10 cellular contexts compared by ENCODE assay signal in the genomic region with DNA sequence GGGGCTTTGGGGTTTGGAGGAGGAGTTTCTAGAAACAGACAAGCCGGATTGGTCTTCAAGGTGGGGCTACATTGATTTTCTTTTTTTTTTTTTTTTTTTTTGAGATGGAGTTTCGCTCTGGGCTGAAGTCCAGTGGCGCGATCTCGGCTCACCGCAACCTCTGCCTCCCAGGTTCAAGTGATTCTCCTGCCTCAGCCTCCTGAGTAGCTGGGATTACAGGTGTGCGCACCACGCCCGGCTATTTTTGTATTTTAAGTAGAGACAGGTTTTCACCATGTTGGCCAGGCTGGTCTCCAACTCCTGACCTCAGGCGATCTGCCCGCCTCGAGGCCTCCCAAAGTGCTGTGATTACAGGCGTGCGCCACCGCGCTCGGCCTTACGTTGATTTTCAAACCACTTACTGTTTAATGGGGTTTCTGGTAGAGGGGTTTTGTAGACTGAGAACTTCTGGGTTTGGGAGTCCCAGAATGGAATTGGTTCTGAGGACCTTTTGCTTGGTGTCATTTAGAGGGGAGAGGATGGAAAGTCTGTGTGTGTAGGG. TPM values are rescaled to one million over a fixed set of nuclear protein-coding genes. Genes with fewer than 3 reads are reported as not detected.
DNase-seq lines count a peak whose midpoint lies in the region; ATAC-seq and TF ChIP-seq lines count a peak whose summit lies in the region.
"Not testable (repeated sequence)": the region's sequence is repeated elsewhere in the genome, so short reads cannot be mapped to it uniquely, and the experiment has no call there.
"Had no signal": no experiment of that assay in that cellular context is flagged by ENCODE, and none has a peak within 500 bp of the region (broad histone marks: within the 10 kb centered on the region; RNA-seq: fewer than 3 reads in every experiment).

No MANE protein-coding gene starts in this region.

- DNase-seq in CD8-positive, alpha-beta memory T cell; activated naive CD4-positive, alpha-beta T cell treated with anti-CD3 and anti-CD28 coated beads, Interleukin-2, amount 10 ng/mL, durations not matched to agents 7 days and 5 days; esophagus squamous epithelium (lab: John Stamatoyannopoulos, UW); naive thymus-derived CD8-positive, alpha-beta T cell; thoracic aorta (ENCODE audit: low spot score): not testable (repeated sequence)

- not testable (repeated sequence) for H3K9me3 ChIP-seq in CD8-positive, alpha-beta memory T cell (ENCODE audit: low read length); esophagus squamous epithelium; thoracic aorta

- H3K27me3 Mint-ChIP-seq in CD8-positive, alpha-beta memory T cell; T-helper 1 cell treated with Interleukin-12 subunit alpha and Interleukin-12 subunit beta and Interleukin-4 antibody, amounts not matched to agents 30 μg/mL and 1 μg/mL, for 36 hours (ENCODE audit: low read depth); activated naive CD4-positive, alpha-beta T cell treated with anti-CD3 and anti-CD28 coated beads, Interleukin-2, amount 10 ng/mL, durations not matched to agents 7 days and 5 days; naive thymus-derived CD8-positive, alpha-beta T cell: not testable (repeated sequence)

- intact Hi-C loops in esophagus squamous epithelium (cut with DNase I): loop anchor here (5.0 kb wide), 1 partner anchor 59 kb away; no protein-coding TSS in a partner anchor

- ATAC-seq in naive thymus-derived CD8-positive, alpha-beta T cell; thoracic aorta (ENCODE audit: insufficient number of reproducible peaks, low FRiP score, low read depth): not testable (repeated sequence)

- POLR2A ChIA-PET in CD8-positive, alpha-beta memory T cell (lab: Charles Lee): not testable (repeated sequence)
- POLR2A ChIA-PET in naive thymus-derived CD8-positive, alpha-beta T cell (lab: Charles Lee): interaction anchor here (0.7 kb wide), 2 partner anchors 13 to 399 kb away, joined by 3 to 4 read pairs; no protein-coding TSS in a partner anchor

- H3K27ac Mint-ChIP-seq in CD8-positive, alpha-beta memory T cell: peak overlapping the region in 5 of 8 donors; percentile 23 to 76 (median 47)
- H3K27ac Mint-ChIP-seq in T-helper 1 cell treated with Interleukin-12 subunit alpha and Interleukin-12 subunit beta and Interleukin-4 antibody, amounts not matched to agents 30 μg/mL and 1 μg/mL, for 36 hours: not testable (repeated sequence)
- peak overlapping the region; percentile 42 for H3K27ac Mint-ChIP-seq in activated naive CD4-positive, alpha-beta T cell treated with anti-CD3 and anti-CD28 coated beads, Interleukin-2, amount 10 ng/mL, durations not matched to agents 7 days and 5 days
- peak overlapping the region in 8 of 10 donors; percentile 19 to 80 (median 38) for H3K27ac Mint-ChIP-seq in naive thymus-derived CD8-positive, alpha-beta T cell

- not testable (repeated sequence) for H3K36me3 ChIP-seq in CD8-positive, alpha-beta memory T cell (ENCODE audit: insufficient read depth, low read length)
- H3K36me3 ChIP-seq in esophagus squamous epithelium (peaks cover 0 to 46% (median 0%) of the 10 kb centered on the region in 3 donors), thoracic aorta (peaks cover 11% of the 10 kb centered on the region)

- peaks cover 25% of the 10 kb centered on the region for H3K4me1 ChIP-seq in CD8-positive, alpha-beta memory T cell (ENCODE audit: insufficient read depth, low read length)
- H3K4me1 ChIP-seq in esophagus squamous epithelium: peaks cover 11 to 76% (median 23%) of the 10 kb centered on the region in 3 donors
- peaks cover 3 to 27% of the 10 kb centered on the region in 2 donors for H3K4me1 ChIP-seq in thoracic aorta (ENCODE audit: control insufficient read depth in 1 of 2, low read depth in 2 of 2)

- CTCF ChIA-PET in CD8-positive, alpha-beta memory T cell (lab: Charles Lee); activated naive CD4-positive, alpha-beta T cell treated with anti-CD3 and anti-CD28 coated beads, Interleukin-2, amount 10 ng/mL, durations not matched to agents 7 days and 5 days (lab: Charles Lee): not testable (repeated sequence)

- H3K4me3 ChIP-seq in CD8-positive, alpha-beta memory T cell (ENCODE audit: low read length): not testable (repeated sequence)
- H3K4me3 ChIP-seq in esophagus squamous epithelium (peak overlapping the region in 1 of 4 donors; percentile 100), thoracic aorta (peak overlapping the region; percentile 91)

- TF ChIP-seq POLR2A in esophagus squamous epithelium (IDR thresholded peaks at IDR 0.05): not testable (repeated sequence)

- H3K9me3 Mint-ChIP-seq in CD8-positive, alpha-beta memory T cell; T-helper 1 cell treated with Interleukin-12 subunit alpha and Interleukin-12 subunit beta and Interleukin-4 antibody, amounts not matched to agents 30 μg/mL and 1 μg/mL, for 36 hours; activated naive CD4-positive, alpha-beta T cell treated with anti-CD3 and anti-CD28 coated beads, Interleukin-2, amount 10 ng/mL, durations not matched to agents 7 days and 5 days; naive thymus-derived CD8-positive, alpha-beta T cell: not testable (repeated sequence)

- TF ChIP-seq CTCF in esophagus squamous epithelium (IDR thresholded peaks at IDR 0.05); thoracic aorta (IDR thresholded peaks at IDR 0.05): not testable (repeated sequence)

- WGBS in esophagus squamous epithelium, 2 donors: 87 to 93% methylated on average over 10 to 16 of the region's 18 CpGs

- peak overlapping the region; percentile 34 to 90 (median 89) for H3K4me3 Mint-ChIP-seq in CD8-positive, alpha-beta memory T cell
- peak overlapping the region; percentile 44 for H3K4me3 Mint-ChIP-seq in T-helper 1 cell treated with Interleukin-12 subunit alpha and Interleukin-12 subunit beta and Interleukin-4 antibody, amounts not matched to agents 30 μg/mL and 1 μg/mL, for 36 hours
- H3K4me3 Mint-ChIP-seq in activated naive CD4-positive, alpha-beta T cell treated with anti-CD3 and anti-CD28 coated beads, Interleukin-2, amount 10 ng/mL, durations not matched to agents 7 days and 5 days: peak overlapping the region; percentile 95
- H3K4me3 Mint-ChIP-seq in naive thymus-derived CD8-positive, alpha-beta T cell: peak overlapping the region; percentile 25 to 94 (median 66)

- not testable (repeated sequence) for H3K27ac ChIP-seq in CD8-positive, alpha-beta memory T cell (ENCODE audit: low read depth, low read length); thoracic aorta
- H3K27ac ChIP-seq in esophagus squamous epithelium: peak overlapping the region; percentile 26 to 98 (median 96)

- H3K36me3 Mint-ChIP-seq in CD8-positive, alpha-beta memory T cell: peaks cover 0 to 52% (median 0%) of the 10 kb centered on the region in 3 donors
- H3K36me3 Mint-ChIP-seq in T-helper 1 cell treated with Interleukin-12 subunit alpha and Interleukin-12 subunit beta and Interleukin-4 antibody, amounts not matched to agents 30 μg/mL and 1 μg/mL, for 36 hours (ENCODE audit: low read depth): peaks cover 13% of the 10 kb centered on the region
- peaks cover 36% of the 10 kb centered on the region for H3K36me3 Mint-ChIP-seq in activated naive CD4-positive, alpha-beta T cell treated with anti-CD3 and anti-CD28 coated beads, Interleukin-2, amount 10 ng/mL, durations not matched to agents 7 days and 5 days
- H3K36me3 Mint-ChIP-seq in naive thymus-derived CD8-positive, alpha-beta T cell: peaks cover 0 to 17% (median 0%) of the 10 kb centered on the region in 3 donors

- H3K27me3 ChIP-seq in CD8-positive, alpha-beta memory T cell (ENCODE audit: insufficient read depth, low read length, poor library complexity, severe bottlenecking); esophagus squamous epithelium; thoracic aorta (replicated peaks; ENCODE audit: insufficient read depth): not testable (repeated sequence)

- H3K4me1 Mint-ChIP-seq in CD8-positive, alpha-beta memory T cell: peaks cover 45 to 66% (median 46%) of the 10 kb centered on the region in 3 donors
- H3K4me1 Mint-ChIP-seq in T-helper 1 cell treated with Interleukin-12 subunit alpha and Interleukin-12 subunit beta and Interleukin-4 antibody, amounts not matched to agents 30 μg/mL and 1 μg/mL, for 36 hours (ENCODE audit: low read depth): peaks cover 34% of the 10 kb centered on the region
- peaks cover 45% of the 10 kb centered on the region for H3K4me1 Mint-ChIP-seq in activated naive CD4-positive, alpha-beta T cell treated with anti-CD3 and anti-CD28 coated beads, Interleukin-2, amount 10 ng/mL, durations not matched to agents 7 days and 5 days
- peaks cover 24 to 65% (median 50%) of the 10 kb centered on the region in 4 donors for H3K4me1 Mint-ChIP-seq in naive thymus-derived CD8-positive, alpha-beta T cell

RNA-seq across cellular contexts. Expression of a gene that starts 2.1 kb away (rescaled TPM):
- total RNA-seq in CD8-positive, alpha-beta memory T cell: 10 to 100 TPM; 36.7 to 36.9 TPM
- polyA plus RNA-seq in CD8-positive, alpha-beta memory T cell: 14.4 TPM
- total RNA-seq in esophagus squamous epithelium: 10 to 100 TPM; 26.5 to 46.8 (median 27.2) TPM
- 10 to 100 TPM; 61.2 to 65.1 TPM for total RNA-seq in naive thymus-derived CD8-positive, alpha-beta T cell
- 10 to 100 TPM in 1 of 3 donors, 1 to 10 TPM in 2; 8.1 to 11.8 (median 9.5) TPM for polyA plus RNA-seq in naive thymus-derived CD8-positive, alpha-beta T cell
- 10 to 100 TPM; 29.6 to 33.8 TPM for total RNA-seq in thoracic aorta

RNA-seq across cellular contexts. Expression of a gene that starts 7.7 kb away (rescaled TPM):
- 10 to 100 TPM; 21.3 to 21.4 TPM for total RNA-seq in CD8-positive, alpha-beta memory T cell
- polyA plus RNA-seq in CD8-positive, alpha-beta memory T cell: 14.0 TPM
- total RNA-seq in esophagus squamous epithelium (10 to 100 TPM; 21.0 to 29.5 (median 26.4) TPM), thoracic aorta (10 to 100 TPM; 22.0 to 24.2 TPM)
- total RNA-seq in naive thymus-derived CD8-positive, alpha-beta T cell: 1 to 10 TPM; 6.5 to 6.6 TPM
- polyA plus RNA-seq in naive thymus-derived CD8-positive, alpha-beta T cell: 10 to 100 TPM in 1 of 3 donors, 1 to 10 TPM in 2; 6.9 to 15.5 (median 7.8) TPM

RNA-seq across cellular contexts. Expression of a gene that starts 24.9 kb away (rescaled TPM):
- not detected for total RNA-seq in CD8-positive, alpha-beta memory T cell
- polyA plus RNA-seq in CD8-positive, alpha-beta memory T cell: not detected
- total RNA-seq in esophagus squamous epithelium (not detected), thoracic aorta (not detected)
- total RNA-seq in naive thymus-derived CD8-positive, alpha-beta T cell: not detected
- not detected for polyA plus RNA-seq in naive thymus-derived CD8-positive, alpha-beta T cell
- total RNA-seq: Daoy, frontal cortex, M059J, subcutaneous adipose tissue had no signal

RNA-seq across cellular contexts. Expression of a gene that starts 27.9 kb away (rescaled TPM):
- not detected for total RNA-seq in CD8-positive, alpha-beta memory T cell
- 0.66 TPM for polyA plus RNA-seq in CD8-positive, alpha-beta memory T cell
- total RNA-seq in esophagus squamous epithelium (not detected), thoracic aorta (not detected)
- total RNA-seq in naive thymus-derived CD8-positive, alpha-beta T cell: not detected
- under 1 TPM; 0.43 to 0.57 (median 0.53) TPM for polyA plus RNA-seq in naive thymus-derived CD8-positive, alpha-beta T cell
- total RNA-seq: Daoy, frontal cortex, M059J, subcutaneous adipose tissue had no signal

RNA-seq across cellular contexts. Expression of a gene that starts 30.8 kb away (rescaled TPM):
- 1 to 10 TPM; 1.0 to 1.2 TPM for total RNA-seq in CD8-positive, alpha-beta memory T cell
- 0.38 TPM for polyA plus RNA-seq in CD8-positive, alpha-beta memory T cell
- total RNA-seq in esophagus squamous epithelium (under 1 TPM in 1 of 4 donors, not detected in 3; 0.95 TPM), thoracic aorta (not detected)
- 10 to 100 TPM in 1 of 2 experiments, 1 to 10 TPM in 1; 8.8 to 12.5 TPM for total RNA-seq in naive thymus-derived CD8-positive, alpha-beta T cell
- polyA plus RNA-seq in naive thymus-derived CD8-positive, alpha-beta T cell: under 1 TPM in 1 of 3 donors, not detected in 2; 0.45 TPM
- total RNA-seq: Daoy, M059J had no signal

Comparison
In these comparisons a context has a peak if more than half of its experiments do, and no peak if none do; other contexts are left out.
1. H3K4me3 Mint-ChIP-seq: peak in every context shown above with its lines; median percentile 95 in activated naive CD4-positive, alpha-beta T cell treated with anti-CD3 and anti-CD28 coated beads, Interleukin-2, amount 10 ng/mL, durations not matched to agents 7 days and 5 days; 89 in CD8-positive, alpha-beta memory T cell; 66 in naive thymus-derived CD8-positive, alpha-beta T cell; 44 in T-helper 1 cell treated with Interleukin-12 subunit alpha and Interleukin-12 subunit beta and Interleukin-4 antibody, amounts not matched to agents 30 μg/mL and 1 μg/mL, for 36 hours.